Comparison of ENCODE assay signal across 7 cellular contexts in the genomic region with DNA sequence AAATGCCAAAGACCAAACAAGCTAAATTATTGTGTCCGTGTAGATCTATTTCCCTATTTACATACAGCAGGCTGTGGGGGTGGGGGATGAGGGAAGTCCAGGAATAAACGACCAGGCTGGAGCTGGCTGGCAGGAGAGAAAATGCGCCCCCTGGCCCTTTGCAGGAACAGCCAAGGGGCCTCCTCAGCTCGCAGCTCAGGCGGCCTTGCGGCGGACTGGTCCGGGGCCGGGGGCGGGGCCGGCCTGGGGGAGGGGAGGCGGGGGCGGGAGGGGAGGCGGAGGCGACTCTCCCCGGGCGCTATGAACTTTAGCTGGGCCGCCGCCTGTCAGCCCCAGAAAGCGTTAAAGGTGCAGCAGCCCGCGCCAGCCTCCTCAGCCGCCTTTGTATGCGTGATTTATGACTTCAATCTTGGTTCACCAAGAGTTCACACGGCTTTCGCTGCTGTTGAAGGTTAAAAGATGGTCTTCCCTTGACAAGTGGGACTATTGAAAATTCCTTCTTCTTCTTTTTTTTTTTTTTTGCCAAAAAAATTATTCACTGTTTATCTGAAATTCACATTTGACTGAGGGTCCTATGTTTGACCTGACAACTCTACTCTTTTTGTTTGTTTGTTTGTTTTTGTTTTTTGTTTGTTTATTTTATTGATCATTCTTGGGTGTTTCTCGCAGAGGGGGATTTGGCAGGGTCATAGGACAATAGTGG.
DNase-seq lines count a peak whose midpoint lies in the region; ATAC-seq and TF ChIP-seq lines count a peak whose summit lies in the region.
"Not testable (repeated sequence)": the region's sequence is repeated elsewhere in the genome, so short reads cannot be mapped to it uniquely, and the experiment has no call there.

No MANE protein-coding gene starts in this region.

- H3K36me3 ChIP-seq in HUES64 (ENCODE audit: insufficient read depth, low read length); Peyer's patch; endodermal cell (ENCODE audit: control insufficient read depth, insufficient read depth, low read length); skeletal muscle tissue (ENCODE audit: control insufficient read depth in 3 of 3, insufficient read depth in 3 of 3, low read length in 3 of 3): not testable (repeated sequence)

- not testable (repeated sequence) for TF ChIP-seq POLR2A in Peyer's patch (IDR thresholded peaks at IDR 0.05)

- TF ChIP-seq CTCF in Peyer's patch (IDR thresholded peaks at IDR 0.05) = peak in 1 of 6 experiments; percentile 21
- not testable (repeated sequence) for TF ChIP-seq CTCF in endodermal cell (conservative IDR thresholded peaks at IDR 0.05)

- not testable (repeated sequence) for H3K27me3 Mint-ChIP-seq in activated T-cell treated with anti-CD3 and anti-CD28 coated beads, Interleukin-2, amount 50 U/mL, for 72 hours (ENCODE audit: low read depth); endodermal cell (ENCODE audit: insufficient read depth)

- not testable (repeated sequence) for H3K9ac ChIP-seq in HUES64 (ENCODE audit: low read depth, low read length); endodermal cell (ENCODE audit: extremely low read depth, low read length, poor library complexity, severe bottlenecking); skeletal muscle tissue (ENCODE audit: low read depth in 1 of 3, low read length in 3 of 3)

- not testable (repeated sequence) for H3K4me1 ChIP-seq in HUES64 (ENCODE audit: insufficient read depth, low read length); Peyer's patch; endodermal cell (ENCODE audit: control insufficient read depth, insufficient read depth, low read length); skeletal muscle tissue (ENCODE audit: control insufficient read depth in 3 of 3, insufficient read depth in 3 of 3, low read length in 3 of 3)

- 41% methylated on average over 18 of the region's 27 CpGs for WGBS in HUES64
- WGBS in endodermal cell (ENCODE audit: insufficient coverage in 1 of 2, insufficient read length in 1 of 2), 2 experiments = 40 to 54% methylated on average over 6 to 21 of the region's 27 CpGs

- ATAC-seq in GM18498 (IDR thresholded peaks at IDR 0.05; ENCODE audit: unreplicated experiment) (peak; percentile 70), left lobe of liver (peak; percentile 38)
- ATAC-seq in activated T-cell treated with anti-CD3 and anti-CD28 coated beads, Interleukin-2, amount 50 U/mL, for 72 hours (replicated peaks in 1 of 2) = peak; percentile 51 to 58

- peak overlapping the region; percentile 88 for H3K4me3 Mint-ChIP-seq in activated T-cell treated with anti-CD3 and anti-CD28 coated beads, Interleukin-2, amount 50 U/mL, for 72 hours
- H3K4me3 Mint-ChIP-seq in endodermal cell = peak overlapping the region; percentile 28

- H3K4me1 Mint-ChIP-seq in activated T-cell treated with anti-CD3 and anti-CD28 coated beads, Interleukin-2, amount 50 U/mL, for 72 hours (ENCODE audit: low read depth) = peaks cover 22% of the 10 kb centered on the region
- H3K4me1 Mint-ChIP-seq in endodermal cell = not testable (repeated sequence)

- not testable (repeated sequence) for H3K9me3 Mint-ChIP-seq in activated T-cell treated with anti-CD3 and anti-CD28 coated beads, Interleukin-2, amount 50 U/mL, for 72 hours
- peaks cover 81% of the 10 kb centered on the region for H3K9me3 Mint-ChIP-seq in endodermal cell

- H3K4me3 ChIP-seq in HUES64 (ENCODE audit: low read length) (peak overlapping the region; percentile 44), Peyer's patch (peak overlapping the region in 3 of 4 donors; percentile 22 to 59 (median 31)), skeletal muscle tissue (ENCODE audit: low read length in 3 of 3) (peak overlapping the region in 2 of 3 donors; percentile 14 to 35)
- H3K4me3 ChIP-seq in endodermal cell (ENCODE audit: low read length) = not testable (repeated sequence)

- DNase-seq in Peyer's patch = peak in 2 of 3 donors; percentile 44 to 89
- DNase-seq in activated T-cell treated with anti-CD3 and anti-CD28 coated beads, Interleukin-2, amount 50 U/mL, for 72 hours = peak; percentile 33 to 41
- peak; percentile 54 for DNase-seq in endodermal cell
- not testable (repeated sequence) for DNase-seq in left lobe of liver (ENCODE audit: low spot score)

- not testable (repeated sequence) for H3K27me3 ChIP-seq in HUES64 (ENCODE audit: insufficient read depth, low read length); Peyer's patch; endodermal cell (ENCODE audit: control insufficient read depth, insufficient read depth, low read length, poor library complexity, severe bottlenecking); skeletal muscle tissue (ENCODE audit: control insufficient read depth in 3 of 3, insufficient read depth in 3 of 3, low read length in 3 of 3)

- peak overlapping the region; percentile 92 for H3K27ac Mint-ChIP-seq in activated T-cell treated with anti-CD3 and anti-CD28 coated beads, Interleukin-2, amount 50 U/mL, for 72 hours
- not testable (repeated sequence) for H3K27ac Mint-ChIP-seq in endodermal cell

- not testable (repeated sequence) for H3K9me3 ChIP-seq in HUES64 (ENCODE audit: insufficient read depth, low read depth, low read length); Peyer's patch; endodermal cell (ENCODE audit: control insufficient read depth, low read length); skeletal muscle tissue (ENCODE audit: control insufficient read depth in 3 of 3, low read length in 3 of 3)

- H3K36me3 Mint-ChIP-seq in activated T-cell treated with anti-CD3 and anti-CD28 coated beads, Interleukin-2, amount 50 U/mL, for 72 hours (ENCODE audit: insufficient read depth in 2 of 2); endodermal cell (ENCODE audit: low read depth): not testable (repeated sequence)

- not testable (repeated sequence) for H3K27ac ChIP-seq in HUES64 (ENCODE audit: low read depth, low read length); endodermal cell (ENCODE audit: low read depth, low read length); skeletal muscle tissue (ENCODE audit: low read depth, low read length)
- peak overlapping the region in 3 of 4 donors; percentile 65 to 89 (median 80) for H3K27ac ChIP-seq in Peyer's patch
